20 cellular contexts compared by ENCODE assay signal in genomic region chr5:3376611-3377010, GRCh38.
DNase-seq lines count a peak whose midpoint lies in the region; ATAC-seq and TF ChIP-seq lines count a peak whose summit lies in the region.
"Had no signal": no experiment of that assay in that cellular context is flagged by ENCODE, and none has a peak within 500 bp of the region (broad histone marks: within the 10 kb centered on the region; RNA-seq: fewer than 3 reads in every experiment).

No MANE protein-coding gene starts in this region.

- peaks cover 12% of the 10 kb centered on the region for H3K9me3 Mint-ChIP-seq in activated CD8-positive, alpha-beta memory T cell treated with anti-CD3 and anti-CD28 coated beads, Interleukin-2, amount 10 ng/mL, durations not matched to agents 7 days and 5 days (ENCODE audit: low read depth)
- peaks cover 9% of the 10 kb centered on the region for H3K9me3 Mint-ChIP-seq in type B pancreatic cell

- no peak overlapping the region for H3K27ac ChIP-seq in hepatocyte
- H3K27ac ChIP-seq: 22Rv1, BLaER1, C4-2B had no signal

- no peak overlapping the region for H3K4me2 ChIP-seq in hepatocyte

- H3K9me2 ChIP-seq in hepatocyte (replicated peaks; ENCODE audit: insufficient read depth): no peaks in the 10 kb centered on the region

- CTCF ChIA-PET in activated CD8-positive, alpha-beta memory T cell treated with anti-CD3 and anti-CD28 coated beads, Interleukin-2, amount 10 ng/mL, durations not matched to agents 7 days and 5 days (lab: Charles Lee): no interaction called here

- no peaks in the 10 kb centered on the region for H3K79me2 ChIP-seq in hepatocyte

- no peaks in the 10 kb centered on the region for H3K27me3 Mint-ChIP-seq in activated CD8-positive, alpha-beta memory T cell treated with anti-CD3 and anti-CD28 coated beads, Interleukin-2, amount 10 ng/mL, durations not matched to agents 7 days and 5 days
- H3K27me3 Mint-ChIP-seq in type B pancreatic cell: peaks cover 17% of the 10 kb centered on the region
- H3K27me3 Mint-ChIP-seq: B cell; CD4-positive, CD25-positive, alpha-beta regulatory T cell had no signal

- WGBS in hepatocyte (ENCODE audit: low lambda C conversion rate, missing lambda C conversion rate): 83% methylated on average over 6 of the region's 6 CpGs

- no peak overlapping the region for H3K27ac Mint-ChIP-seq in activated CD8-positive, alpha-beta memory T cell treated with anti-CD3 and anti-CD28 coated beads, Interleukin-2, amount 10 ng/mL, durations not matched to agents 7 days and 5 days
- H3K27ac Mint-ChIP-seq in type B pancreatic cell: no peak overlapping the region
- H3K27ac Mint-ChIP-seq: B cell; CD4-positive, CD25-positive, alpha-beta regulatory T cell; CD8-positive, alpha-beta T cell; HFFc6 had no signal

- H2AFZ ChIP-seq in hepatocyte: no peak overlapping the region

- H3K4me1 ChIP-seq in hepatocyte (ENCODE audit: insufficient read depth): no peaks in the 10 kb centered on the region
- H3K4me1 ChIP-seq: Caco-2, HAP-1 had no signal

- H3K36me3 Mint-ChIP-seq in activated CD8-positive, alpha-beta memory T cell treated with anti-CD3 and anti-CD28 coated beads, Interleukin-2, amount 10 ng/mL, durations not matched to agents 7 days and 5 days: no peaks in the 10 kb centered on the region
- H3K36me3 Mint-ChIP-seq in type B pancreatic cell: no peaks in the 10 kb centered on the region
- H3K36me3 Mint-ChIP-seq: CD4-positive, CD25-positive, alpha-beta regulatory T cell; CD8-positive, alpha-beta T cell had no signal

- TF ChIP-seq CTCF in type B pancreatic cell (conservative IDR thresholded peaks at IDR 0.05): no peak
- TF ChIP-seq CTCF in hepatocyte (IDR thresholded peaks at IDR 0.05; ENCODE audit: poor library complexity): no peak
- no peak for TF ChIP-seq CTCF in GM10266 (IDR thresholded peaks at IDR 0.05; ENCODE audit: control insufficient read depth, insufficient read depth, low read depth, missing control alignments)

- H3K9me3 ChIP-seq in hepatocyte (ENCODE audit: low read depth): no peaks in the 10 kb centered on the region
- H3K9me3 ChIP-seq: HAP-1 had no signal

- peak; percentile 5 for DNase-seq in activated CD8-positive, alpha-beta memory T cell treated with anti-CD3 and anti-CD28 coated beads, Interleukin-2, amount 10 ng/mL, durations not matched to agents 7 days and 5 days
- DNase-seq in activated CD8-positive, alpha-beta memory T cell treated with anti-CD3 and anti-CD28 coated beads, Interleukin-2, amount 50 U/mL, for 4 hours: no peak
- DNase-seq in OCI-M1 (lab: John Stamatoyannopoulos, UW) (peak; percentile 2), mesenteric fat pad (ENCODE audit: low spot score) (peak; percentile 65), type B pancreatic cell (ENCODE audit: extremely low spot score, unreplicated experiment) (peak; percentile 18), hepatocyte (ENCODE audit: low spot score) (no peak), GM10266 (ENCODE audit: extremely low spot score) (no peak), middle frontal gyrus (ENCODE audit: extremely low spot score, low spot score) (no peak)
- DNase-seq: Caco-2; CD4-positive, CD25-positive, alpha-beta regulatory T cell; CD8-positive, alpha-beta T cell; DMS153; DND-41; GOT3; HFFc6 had no signal

- no peak overlapping the region for H3K4me3 ChIP-seq in hepatocyte
- H3K4me3 ChIP-seq: BLaER1, HAP-1 had no signal

- ATAC-seq in activated CD8-positive, alpha-beta memory T cell treated with anti-CD3 and anti-CD28 coated beads, Interleukin-2, amount 10 ng/mL, durations not matched to agents 7 days and 5 days: no peak
- ATAC-seq: CD8-positive, alpha-beta T cell had no signal

- H3K27me3 ChIP-seq in hepatocyte: no peaks in the 10 kb centered on the region
- H3K27me3 ChIP-seq: BLaER1 had no signal

- H3K4me3 Mint-ChIP-seq in activated CD8-positive, alpha-beta memory T cell treated with anti-CD3 and anti-CD28 coated beads, Interleukin-2, amount 10 ng/mL, durations not matched to agents 7 days and 5 days: no peak overlapping the region
- H3K4me3 Mint-ChIP-seq in type B pancreatic cell: no peak overlapping the region
- H3K4me3 Mint-ChIP-seq: B cell; CD4-positive, CD25-positive, alpha-beta regulatory T cell; CD8-positive, alpha-beta T cell; HFFc6 had no signal

- no peaks in the 10 kb centered on the region for H4K20me1 ChIP-seq in hepatocyte (ENCODE audit: insufficient read depth, poor library complexity, severe bottlenecking)
- H4K20me1 ChIP-seq: BLaER1 had no signal

- no peaks in the 10 kb centered on the region for H3K36me3 ChIP-seq in hepatocyte (replicated peaks; ENCODE audit: insufficient read depth, low read depth)
- H3K36me3 ChIP-seq: BLaER1, HAP-1 had no signal

- no peaks in the 10 kb centered on the region for H3K4me1 Mint-ChIP-seq in activated CD8-positive, alpha-beta memory T cell treated with anti-CD3 and anti-CD28 coated beads, Interleukin-2, amount 10 ng/mL, durations not matched to agents 7 days and 5 days
- H3K4me1 Mint-ChIP-seq in type B pancreatic cell (ENCODE audit: unreplicated experiment): no peaks in the 10 kb centered on the region
- H3K4me1 Mint-ChIP-seq: B cell; CD4-positive, CD25-positive, alpha-beta regulatory T cell had no signal

Comparison
In these comparisons a context has a peak if more than half of its experiments do, and no peak if none do; other contexts are left out.
1. DNase-seq: peak in activated CD8-positive, alpha-beta memory T cell treated with anti-CD3 and anti-CD28 coated beads, Interleukin-2, amount 10 ng/mL, durations not matched to agents 7 days and 5 days (single experiment), OCI-M1 (single experiment), mesenteric fat pad (single experiment) and type B pancreatic cell (single experiment); none in activated CD8-positive, alpha-beta memory T cell treated with anti-CD3 and anti-CD28 coated beads, Interleukin-2, amount 50 U/mL, for 4 hours (single experiment), hepatocyte (single experiment), GM10266 (single experiment) and middle frontal gyrus (single experiment).